Comparison of ENCODE assay signal across 23 cellular contexts in genomic region chr18:46224181-46224775, GRCh38.
DNase-seq lines count a peak whose midpoint lies in the region; ATAC-seq, FAIRE-seq and TF ChIP-seq lines count a peak whose summit lies in the region.
"Had no signal": no experiment of that assay in that cellular context is flagged by ENCODE, and none has a peak within 500 bp of the region (broad histone marks: within the 10 kb centered on the region; RNA-seq: fewer than 3 reads in every experiment).

No MANE protein-coding gene starts in this region.

- ATAC-seq in stimulated activated naive CD8-positive, alpha-beta T cell treated with anti-CD3 and anti-CD28 coated beads, Interleukin-15, Interleukin-2, amounts not matched to agents 100 U/mL and 50 U/mL, for 24 hours, result peak; percentile 24
- ATAC-seq: heart right ventricle, mucosa of descending colon had no signal

- POLR2A ChIA-PET in endothelial cell of umbilical vein (lab: Charles Lee), result no interaction called here

- H3K79me2 ChIP-seq in endothelial cell of umbilical vein (ENCODE audit: control insufficient read depth, insufficient read depth, low read length), result peaks cover 22% of the 10 kb centered on the region

- H3K4me1 ChIP-seq in endothelial cell of umbilical vein (ENCODE audit: control insufficient read depth, extremely low read depth, insufficient read depth, low read length), result peaks cover 14% of the 10 kb centered on the region

- no peaks in the 10 kb centered on the region for H3K9me3 ChIP-seq in endothelial cell of umbilical vein (replicated peaks; ENCODE audit: control insufficient read depth, insufficient read depth, low read length)
- H3K9me3 ChIP-seq: esophagus muscularis mucosa, heart right ventricle, mucosa of descending colon had no signal

- no peaks in the 10 kb centered on the region for H3K9me3 Mint-ChIP-seq in activated naive CD4-positive, alpha-beta T cell treated with anti-CD3 and anti-CD28 coated beads for 36 hours
- H3K9me3 Mint-ChIP-seq in T-helper 1 cell treated with Interleukin-12 subunit alpha and Interleukin-12 subunit beta and Interleukin-4 antibody, amounts not matched to agents 30 μg/mL and 1 μg/mL, for 36 hours, result no peaks in the 10 kb centered on the region
- H3K9me3 Mint-ChIP-seq: brain, H9, IgD-negative memory B cell had no signal

- no peak for FAIRE-seq in endothelial cell of umbilical vein (lab: Jason Lieb, UNC)
- FAIRE-seq: RCC 7860, urothelium cell line had no signal

- CTCF ChIA-PET in activated naive CD4-positive, alpha-beta T cell treated with anti-CD3 and anti-CD28 coated beads for 36 hours (lab: Charles Lee), result interaction anchor here (0.6 to 4.3 kb wide), 3 partner anchors 11 to 51 kb away, joined by 3 to 14 read pairs (median 4); a partner anchor contains a TSS
- CTCF ChIA-PET in endothelial cell of umbilical vein (lab: Charles Lee), result interaction anchor here (1.1 to 1.8 kb wide), 2 partner anchors 25 to 433 kb away, joined by 4 read pairs; no protein-coding TSS in a partner anchor

- no peak overlapping the region for H3K9ac ChIP-seq in endothelial cell of umbilical vein (replicated peaks; ENCODE audit: extremely low read depth, insufficient read depth, low read length)

- H3K4me2 ChIP-seq in endothelial cell of umbilical vein (ENCODE audit: insufficient read depth, low read length), result no peak overlapping the region
- H3K4me2 ChIP-seq: smooth muscle cell had no signal

- DNase-seq in activated naive CD4-positive, alpha-beta T cell treated with anti-CD3 and anti-CD28 coated beads for 36 hours, result no peak
- DNase-seq in activated naive CD4-positive, alpha-beta T cell treated with anti-CD3 and anti-CD28 coated beads, Interleukin-2, amount 50 U/mL, for 16 hours, result no peak
- DNase-seq in endothelial cell of umbilical vein (ENCODE audit: low read depth, low spot score) (peak; percentile 14), 8988T (no peak), HPDE6-E6E7 (ENCODE audit: extremely low spot score) (no peak)
- DNase-seq in stimulated activated naive CD8-positive, alpha-beta T cell treated with anti-CD3 and anti-CD28 coated beads, Interleukin-15, Interleukin-2, amounts not matched to agents 100 U/mL and 50 U/mL, for 24 hours, result no peak
- no peak for DNase-seq in stimulated activated CD4-positive, alpha-beta T cell treated with anti-CD3 and anti-CD28 coated beads, Interleukin-2, amount 100 ng/mL, for 24 hours
- DNase-seq: dorsolateral prefrontal cortex; H9; heart right ventricle; kidney glomerular epithelial cell; mucosa of descending colon; NCI-H2107; NCI-H748 treated with DMSO at 0.1 percent for 48 hours; posterior cingulate gyrus; stimulated activated naive CD4-positive, alpha-beta T cell treated with Interleukin-2 at 50 U/mL for 16 hours had no signal

- H2AFZ ChIP-seq in endothelial cell of umbilical vein (ENCODE audit: low read depth, low read length), result no peak overlapping the region

- no peak overlapping the region for H3K4me3 Mint-ChIP-seq in activated naive CD4-positive, alpha-beta T cell treated with anti-CD3 and anti-CD28 coated beads for 36 hours
- H3K4me3 Mint-ChIP-seq in T-helper 1 cell treated with Interleukin-12 subunit alpha and Interleukin-12 subunit beta and Interleukin-4 antibody, amounts not matched to agents 30 μg/mL and 1 μg/mL, for 36 hours, result no peak overlapping the region
- H3K4me3 Mint-ChIP-seq: brain, H9, IgD-negative memory B cell had no signal

- no peaks in the 10 kb centered on the region for H3K27me3 ChIP-seq in endothelial cell of umbilical vein (ENCODE audit: control insufficient read depth in 2 of 2, insufficient read depth in 2 of 2, low read length in 2 of 2)
- H3K27me3 ChIP-seq: dorsolateral prefrontal cortex, esophagus muscularis mucosa, heart right ventricle had no signal

- TF ChIP-seq POLR2A in endothelial cell of umbilical vein (IDR thresholded peaks at IDR 0.05; ENCODE audit: low read depth, low read length), result no peak

- H3K36me3 Mint-ChIP-seq in activated naive CD4-positive, alpha-beta T cell treated with anti-CD3 and anti-CD28 coated beads for 36 hours (ENCODE audit: low read depth), result peaks cover 9% of the 10 kb centered on the region
- peaks cover 5% of the 10 kb centered on the region for H3K36me3 Mint-ChIP-seq in T-helper 1 cell treated with Interleukin-12 subunit alpha and Interleukin-12 subunit beta and Interleukin-4 antibody, amounts not matched to agents 30 μg/mL and 1 μg/mL, for 36 hours (ENCODE audit: low read depth)
- H3K36me3 Mint-ChIP-seq: IgD-negative memory B cell had no signal

- H4K20me1 ChIP-seq in endothelial cell of umbilical vein (replicated peaks; ENCODE audit: control insufficient read depth, extremely low read depth, insufficient read depth, low read length), result peaks cover 6% of the 10 kb centered on the region

- peak overlapping the region; percentile 27 for H3K27ac Mint-ChIP-seq in activated naive CD4-positive, alpha-beta T cell treated with anti-CD3 and anti-CD28 coated beads for 36 hours
- peak overlapping the region; percentile 12 for H3K27ac Mint-ChIP-seq in T-helper 1 cell treated with Interleukin-12 subunit alpha and Interleukin-12 subunit beta and Interleukin-4 antibody, amounts not matched to agents 30 μg/mL and 1 μg/mL, for 36 hours
- H3K27ac Mint-ChIP-seq: brain had no signal

- dilution Hi-C loops in endothelial cell of umbilical vein (cut with MboI; ENCODE audit: extremely low pct_ligation_motif_present, low sequenced_read_pairs), result no loop called here

- no peak overlapping the region for H3K27ac ChIP-seq in endothelial cell of umbilical vein (ENCODE audit: insufficient read depth, low read depth, low read length)
- H3K27ac ChIP-seq: dorsolateral prefrontal cortex, esophagus muscularis mucosa had no signal

- H3K4me3 ChIP-seq in endothelial cell of umbilical vein (replicated peaks in 1 of 3; ENCODE audit: insufficient read depth in 1 of 3, low read depth in 1 of 3, low read length in 3 of 3), result no peak overlapping the region
- H3K4me3 ChIP-seq: dorsolateral prefrontal cortex, esophagus muscularis mucosa, heart right ventricle, mucosa of descending colon, smooth muscle cell had no signal

- H3K9me1 ChIP-seq in endothelial cell of umbilical vein (replicated peaks; ENCODE audit: control insufficient read depth, extremely low read depth, insufficient read depth, low read length), result no peaks in the 10 kb centered on the region

- H3K36me3 ChIP-seq in endothelial cell of umbilical vein (ENCODE audit: control insufficient read depth in 2 of 2, extremely low read depth in 1 of 2, insufficient read depth in 2 of 2, low read length in 2 of 2), result no peaks in the 10 kb centered on the region
- H3K36me3 ChIP-seq: esophagus muscularis mucosa had no signal

- peaks cover 79% of the 10 kb centered on the region for H3K4me1 Mint-ChIP-seq in activated naive CD4-positive, alpha-beta T cell treated with anti-CD3 and anti-CD28 coated beads for 36 hours (ENCODE audit: low read depth)
- peaks cover 38% of the 10 kb centered on the region for H3K4me1 Mint-ChIP-seq in T-helper 1 cell treated with Interleukin-12 subunit alpha and Interleukin-12 subunit beta and Interleukin-4 antibody, amounts not matched to agents 30 μg/mL and 1 μg/mL, for 36 hours (ENCODE audit: low read depth)

- H3K27me3 Mint-ChIP-seq in activated naive CD4-positive, alpha-beta T cell treated with anti-CD3 and anti-CD28 coated beads for 36 hours (ENCODE audit: low read depth), result no peaks in the 10 kb centered on the region
- H3K27me3 Mint-ChIP-seq in T-helper 1 cell treated with Interleukin-12 subunit alpha and Interleukin-12 subunit beta and Interleukin-4 antibody, amounts not matched to agents 30 μg/mL and 1 μg/mL, for 36 hours (ENCODE audit: low read depth), result no peaks in the 10 kb centered on the region
- H3K27me3 Mint-ChIP-seq: brain, IgD-negative memory B cell had no signal

- no peak for TF ChIP-seq CTCF in endothelial cell of umbilical vein (IDR thresholded peaks at IDR 0.05; ENCODE audit: extremely low read depth in 1 of 2, insufficient read depth in 1 of 2, low read depth in 1 of 2, low read length in 2 of 2)

- intact Hi-C loops in activated naive CD4-positive, alpha-beta T cell treated with anti-CD3 and anti-CD28 coated beads for 36 hours (cut with micrococcal nuclease), result no loop called here
- intact Hi-C loops in endothelial cell of umbilical vein (cut with micrococcal nuclease), result no loop called here

- no TSS peak for BruUV-seq in endothelial cell of umbilical vein (replicated peaks; lab: Mats Ljungman, UMichigan)

TF ChIP-seq in endothelial cell of umbilical vein, 7 proteins besides CTCF, POLR2A, EP300 and RAD21:
- TF ChIP-seq POLR2AphosphoS5 (IDR thresholded peaks at IDR 0.05; ENCODE audit: insufficient read depth, low read depth, low read length) (no peak), GATA2 (IDR thresholded peaks at IDR 0.05; ENCODE audit: insufficient read depth, insufficient read length, low read depth, low read length) (peak; percentile 63), EZH2 (IDR thresholded peaks at IDR 0.05; ENCODE audit: borderline replicate concordance, low read depth, low read length, severe bottlenecking) (no peak), MYC (IDR thresholded peaks at IDR 0.05; ENCODE audit: low read depth, low read length) (no peak)
